Comparison of ENCODE assay signal across 2 cellular contexts in genomic region chr4:174215055-174215454, GRCh38.
TF ChIP-seq lines count a peak whose summit lies in the region.

No MANE protein-coding gene starts in this region.

TF ChIP-seq in HepG2, 621 proteins besides CTCF, POLR2A, EP300 and RAD21:
- TF ChIP-seq ZBTB40 (IDR thresholded peaks at IDR 0.05), result peak; percentile 87
- no peak for TF ChIP-seq ZBTB40 (CRISPR knock-in tag; IDR thresholded peaks at IDR 0.05)
- no peak for TF ChIP-seq ZNF143 (CRISPR knock-in tag; IDR thresholded peaks at IDR 0.05)

TF ChIP-seq in GM12878, 131 proteins besides CTCF, POLR2A, EP300 and RAD21:
- TF ChIP-seq ZBTB40 (IDR thresholded peaks at IDR 0.05; ENCODE audit: borderline replicate concordance) (peak; percentile 66; the same call in 1 of the 2 replicates), TBL1XR1 (IDR thresholded peaks at IDR 0.05; ENCODE audit: low read depth, low read length) (no peak)
